20 cellular contexts compared by ENCODE assay signal in the genomic region with DNA sequence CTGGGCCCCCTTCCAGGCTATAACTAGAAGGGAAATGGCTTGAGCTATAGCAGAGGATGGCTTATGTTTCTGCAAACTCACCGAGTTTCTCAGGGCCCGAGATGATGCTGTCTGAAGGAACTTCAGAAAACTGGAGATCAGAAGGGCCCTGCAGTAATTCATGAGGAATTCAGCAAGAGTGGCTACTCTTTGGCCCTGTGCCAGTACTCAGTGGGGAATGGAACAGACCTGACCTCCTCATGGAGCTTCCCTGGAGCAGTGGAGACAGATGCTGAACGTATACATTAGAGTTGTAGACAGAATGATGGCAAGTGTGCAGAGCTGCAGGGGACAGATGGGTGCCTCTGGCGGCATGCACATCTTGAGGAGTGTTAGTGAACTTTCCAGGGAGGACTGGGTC. TPM values are rescaled to one million over a fixed set of nuclear protein-coding genes. Genes with fewer than 3 reads are reported as not detected.
"Had no signal": no experiment of that assay in that cellular context is flagged by ENCODE, and none has a peak within 500 bp of the region (broad histone marks: within the 10 kb centered on the region; RNA-seq: fewer than 3 reads in every experiment).

No MANE protein-coding gene starts in this region.

- H3K9me3 ChIP-seq: colonic mucosa, lower lobe of right lung had no signal

- ATAC-seq: activated T-cell treated with anti-CD3 and anti-CD28 coated beads, Interleukin-2, amount 50 U/mL, for 72 hours; gastroesophageal sphincter; heart right ventricle; left cardiac atrium; lower lobe of right lung had no signal

- DNase-seq: activated CD4-positive, alpha-beta T cell treated with anti-CD3 and anti-CD28 coated beads for 1 hour; activated CD8-positive, alpha-beta memory T cell treated with anti-CD3 and anti-CD28 coated beads for 24 hours; activated CD8-positive, alpha-beta memory T cell treated with anti-CD3 and anti-CD28 coated beads, Interleukin-2, amount 50 U/mL, for 48 hours; activated effector memory CD4-positive, alpha-beta T cell treated with anti-CD3 and anti-CD28 coated beads, Interleukin-2, amount 50 U/mL, for 16 hours; activated naive CD4-positive, alpha-beta T cell treated with anti-CD3 and anti-CD28 coated beads, Interleukin-2, amount 50 U/mL, for 16 hours; activated T-cell treated with anti-CD3 and anti-CD28 coated beads, Interleukin-2, amount 50 U/mL, for 72 hours; caudate nucleus; colonic mucosa; heart right ventricle; immature natural killer cell; left cardiac atrium; lower lobe of right lung; nucleus accumbens; stimulated activated naive B cell treated with anti-CD40 and anti-IgM and Interleukin-4, amounts not matched to agents 10 μg/mL and 1 μg/mL and 100 μg/mL, for 72 hours; T-helper 2 cell; WERI-Rb-1 had no signal

- H3K27ac Mint-ChIP-seq: activated T-cell treated with anti-CD3 and anti-CD28 coated beads, Interleukin-2, amount 50 U/mL, for 72 hours; immature natural killer cell; nephron; stimulated activated naive B cell treated with anti-CD40 and anti-IgM and Interleukin-4, amounts not matched to agents 10 μg/mL and 1 μg/mL and 100 μg/mL, for 72 hours had no signal

- H3K27me3 ChIP-seq: colonic mucosa had no signal

- H3K36me3 Mint-ChIP-seq: immature natural killer cell; stimulated activated naive B cell treated with anti-CD40 and anti-IgM and Interleukin-4, amounts not matched to agents 10 μg/mL and 1 μg/mL and 100 μg/mL, for 72 hours had no signal

- H3K9me3 Mint-ChIP-seq: immature natural killer cell; nephron; stimulated activated naive B cell treated with anti-CD40 and anti-IgM and Interleukin-4, amounts not matched to agents 10 μg/mL and 1 μg/mL and 100 μg/mL, for 72 hours had no signal

- H3K27ac ChIP-seq: colonic mucosa, gastroesophageal sphincter, heart right ventricle, lower lobe of right lung, WERI-Rb-1 had no signal

- H3K4me1 ChIP-seq: colonic mucosa, gastroesophageal sphincter, heart right ventricle, lower lobe of right lung had no signal

- H3K36me3 ChIP-seq: colonic mucosa, gastroesophageal sphincter, heart right ventricle, lower lobe of right lung, WERI-Rb-1 had no signal

- H3K4me1 Mint-ChIP-seq: immature natural killer cell, nephron had no signal

- H3K4me3 Mint-ChIP-seq: activated T-cell treated with anti-CD3 and anti-CD28 coated beads, Interleukin-2, amount 50 U/mL, for 72 hours; immature natural killer cell; nephron; stimulated activated naive B cell treated with anti-CD40 and anti-IgM and Interleukin-4, amounts not matched to agents 10 μg/mL and 1 μg/mL and 100 μg/mL, for 72 hours had no signal

- H3K4me3 ChIP-seq: colonic mucosa, gastroesophageal sphincter, heart right ventricle, lower lobe of right lung had no signal

RNA-seq across cellular contexts. Expression of gene SMIM32, which starts 17.3 kb away (rescaled TPM):
- total RNA-seq: activated T-cell treated with anti-CD3 and anti-CD28 coated beads, Interleukin-2, amount 50 U/mL, for 72 hours; gastroesophageal sphincter; heart right ventricle; left cardiac atrium; lower lobe of right lung; urinary bladder had no signal
- polyA plus RNA-seq: esophagus, heart right ventricle, immature natural killer cell had no signal
